In the genomic region with DNA sequence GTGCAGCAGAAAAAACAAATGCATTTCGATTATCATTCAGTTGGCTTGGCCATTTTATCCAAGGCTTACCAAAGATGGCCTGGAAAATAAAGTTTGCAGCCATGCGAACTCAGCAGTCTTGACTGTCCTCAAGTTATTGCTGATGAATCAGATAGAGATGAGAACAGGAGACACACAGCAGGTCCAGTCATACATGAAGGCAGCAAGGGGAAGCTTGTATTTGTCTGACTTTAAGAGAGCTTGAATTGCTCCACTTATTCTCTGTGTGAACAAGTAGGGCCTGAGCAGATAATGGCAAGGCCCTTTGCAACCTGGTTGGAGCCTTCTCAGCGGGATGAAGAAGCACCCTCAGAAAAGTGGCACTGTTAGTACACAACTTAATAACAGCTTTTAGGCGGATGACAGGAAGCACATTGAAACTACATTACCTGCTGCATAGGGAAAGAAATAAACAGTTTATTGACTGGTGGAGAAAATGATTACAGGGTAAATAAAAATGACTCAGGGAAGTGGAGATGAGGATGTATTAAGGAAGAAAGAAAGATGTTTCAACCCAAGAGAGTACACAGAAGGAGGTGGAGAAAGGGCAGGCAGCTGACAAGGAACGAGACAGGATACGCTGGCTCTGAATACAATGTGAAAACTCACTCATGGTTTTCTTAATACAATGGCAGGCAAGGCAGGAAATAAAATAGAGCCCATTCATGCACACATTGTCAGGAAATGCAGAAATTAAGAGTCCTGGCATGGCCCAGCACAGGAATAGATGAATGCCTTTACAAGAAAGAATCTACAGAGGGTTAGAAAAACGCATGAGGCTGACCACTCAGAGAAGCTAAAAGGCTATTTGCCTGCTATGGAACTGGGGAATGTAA, we compare ENCODE assay signal across 23 cellular contexts.
"Had no signal": no experiment of that assay in that cellular context is flagged by ENCODE, and none has a peak within 500 bp of the region (broad histone marks: within the 10 kb centered on the region; RNA-seq: fewer than 3 reads in every experiment).

No MANE protein-coding gene starts in this region.

- H3K4me3 Mint-ChIP-seq: activated naive CD8-positive, alpha-beta T cell treated with anti-CD3 and anti-CD28 coated beads, Interleukin-2, amount 10 ng/mL, durations not matched to agents 7 days and 5 days; activated T-cell treated with anti-CD3 and anti-CD28 coated beads, Interleukin-2, amount 50 U/mL, for 24 hours; activated T-helper 17 cell treated with anti-CD3 and anti-CD28 coated beads, Interleukin-2, amount 50 U/mL, for 72 hours; naive thymus-derived CD4-positive, alpha-beta T cell; stimulated activated naive B cell treated with anti-CD40 and anti-IgM and Interleukin-4, amounts not matched to agents 10 μg/mL and 1 μg/mL and 100 μg/mL, for 72 hours had no signal

- H3K36me3 ChIP-seq: gastrocnemius medialis, transverse colon, uterus had no signal

- H3K9me3 ChIP-seq: gastrocnemius medialis, transverse colon, uterus had no signal

- H3K27me3 Mint-ChIP-seq: activated naive CD8-positive, alpha-beta T cell treated with anti-CD3 and anti-CD28 coated beads, Interleukin-2, amount 10 ng/mL, durations not matched to agents 7 days and 5 days; activated T-helper 17 cell treated with anti-CD3 and anti-CD28 coated beads, Interleukin-2, amount 50 U/mL, for 72 hours had no signal

- H3K27me3 ChIP-seq: gastrocnemius medialis, transverse colon, uterus had no signal

- ATAC-seq: activated T-helper 17 cell treated with anti-CD3 and anti-CD28 coated beads, Interleukin-2, amount 50 U/mL, for 72 hours; esophagus mucosa; gastrocnemius medialis; left cardiac atrium; naive thymus-derived CD4-positive, alpha-beta T cell; stimulated activated naive B cell treated with anti-CD40 and anti-IgM and Interleukin-4, amounts not matched to agents 10 μg/mL and 1 μg/mL and 100 μg/mL, for 72 hours had no signal

- H3K36me3 Mint-ChIP-seq: activated naive CD8-positive, alpha-beta T cell treated with anti-CD3 and anti-CD28 coated beads, Interleukin-2, amount 10 ng/mL, durations not matched to agents 7 days and 5 days; naive thymus-derived CD4-positive, alpha-beta T cell; stimulated activated naive B cell treated with anti-CD40 and anti-IgM and Interleukin-4, amounts not matched to agents 10 μg/mL and 1 μg/mL and 100 μg/mL, for 72 hours had no signal

- DNase-seq: activated CD4-positive, CD25-positive, alpha-beta regulatory T cell treated with anti-CD3 and anti-CD28 coated beads, Interleukin-2, amount 50 U/mL, for 72 hours; activated CD8-positive, alpha-beta memory T cell treated with anti-CD3 and anti-CD28 coated beads for 24 hours; activated CD8-positive, alpha-beta memory T cell treated with anti-CD3 and anti-CD28 coated beads, Interleukin-2, amount 50 U/mL, for 4 hours; activated naive CD4-positive, alpha-beta T cell; activated naive CD8-positive, alpha-beta T cell treated with anti-CD3 and anti-CD28 coated beads, Interleukin-2, amount 10 ng/mL, durations not matched to agents 7 days and 5 days; activated T-cell treated with anti-CD3 and anti-CD28 coated beads, Interleukin-2, amount 50 U/mL, for 24 hours; amniotic stem cell; cerebellar nuclear complex; cortex of kidney; gastrocnemius medialis; head of caudate nucleus; hypothalamus; left cardiac atrium; naive thymus-derived CD4-positive, alpha-beta T cell; stimulated activated CD4-positive, alpha-beta T cell treated with anti-CD3 and anti-CD28 coated beads, Interleukin-2, amount 100 ng/mL, for 48 hours; stimulated activated CD8-positive, alpha-beta memory T cell treated with anti-CD3 and anti-CD28 coated beads, Interleukin-4, amount 100 ng/mL, for 48 hours; stimulated activated naive B cell treated with anti-CD40 and anti-IgM and Interleukin-4, amounts not matched to agents 10 μg/mL and 1 μg/mL and 100 μg/mL, for 72 hours; transverse colon; uterus had no signal

- H3K4me3 ChIP-seq: gastrocnemius medialis, transverse colon, uterus had no signal

- H3K4me1 Mint-ChIP-seq: activated naive CD8-positive, alpha-beta T cell treated with anti-CD3 and anti-CD28 coated beads, Interleukin-2, amount 10 ng/mL, durations not matched to agents 7 days and 5 days; activated T-helper 17 cell treated with anti-CD3 and anti-CD28 coated beads, Interleukin-2, amount 50 U/mL, for 72 hours; naive thymus-derived CD4-positive, alpha-beta T cell; stimulated activated naive B cell treated with anti-CD40 and anti-IgM and Interleukin-4, amounts not matched to agents 10 μg/mL and 1 μg/mL and 100 μg/mL, for 72 hours had no signal

- H3K9me3 Mint-ChIP-seq: activated naive CD8-positive, alpha-beta T cell treated with anti-CD3 and anti-CD28 coated beads, Interleukin-2, amount 10 ng/mL, durations not matched to agents 7 days and 5 days; activated T-cell treated with anti-CD3 and anti-CD28 coated beads, Interleukin-2, amount 50 U/mL, for 24 hours; activated T-helper 17 cell treated with anti-CD3 and anti-CD28 coated beads, Interleukin-2, amount 50 U/mL, for 72 hours had no signal

- H3K27ac ChIP-seq: gastrocnemius medialis, transverse colon, uterus, VCaP had no signal

- H3K4me1 ChIP-seq: gastrocnemius medialis, transverse colon, uterus had no signal

- H3K27ac Mint-ChIP-seq: activated naive CD8-positive, alpha-beta T cell treated with anti-CD3 and anti-CD28 coated beads, Interleukin-2, amount 10 ng/mL, durations not matched to agents 7 days and 5 days; activated T-cell treated with anti-CD3 and anti-CD28 coated beads, Interleukin-2, amount 50 U/mL, for 24 hours; activated T-helper 17 cell treated with anti-CD3 and anti-CD28 coated beads, Interleukin-2, amount 50 U/mL, for 72 hours; naive thymus-derived CD4-positive, alpha-beta T cell; progenitor cell of endocrine pancreas; stimulated activated naive B cell treated with anti-CD40 and anti-IgM and Interleukin-4, amounts not matched to agents 10 μg/mL and 1 μg/mL and 100 μg/mL, for 72 hours had no signal
